8 cellular contexts compared by ENCODE assay signal in the genomic region with DNA sequence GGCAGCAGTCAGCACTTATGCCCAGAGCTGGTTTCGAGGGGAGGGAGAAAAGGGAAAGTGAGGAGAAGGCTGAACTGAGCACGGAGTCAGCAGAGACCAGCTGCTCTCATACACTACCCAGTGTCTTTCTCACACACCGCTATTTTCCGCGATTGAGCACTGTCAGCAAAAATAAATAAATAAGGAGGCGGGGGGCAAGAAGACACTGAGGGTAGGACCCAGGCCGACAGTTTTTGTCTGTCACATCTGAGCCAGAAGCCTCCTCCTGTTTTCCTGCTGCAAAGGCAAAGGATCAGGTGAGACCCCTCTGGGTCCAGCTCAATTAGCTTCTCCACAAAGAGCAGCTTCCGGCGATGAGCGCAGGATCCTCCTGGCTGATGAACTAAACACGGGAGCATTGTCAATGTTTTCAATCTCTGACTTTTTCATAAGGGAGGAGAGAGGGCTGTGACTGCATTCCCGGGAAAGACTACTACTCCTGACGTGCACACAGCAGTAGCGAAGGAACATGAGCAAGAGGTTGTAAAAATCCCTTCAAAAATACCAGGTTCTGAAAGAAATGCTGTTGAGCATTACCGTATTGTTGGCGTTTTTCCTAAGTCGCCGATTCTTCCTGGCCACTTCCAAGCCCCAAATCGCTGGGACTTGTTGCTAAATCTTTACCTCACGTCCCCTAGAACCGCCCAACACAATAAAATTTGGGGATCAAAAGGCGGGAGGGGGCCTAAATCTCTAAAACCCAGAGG. TPM values are rescaled to one million over a fixed set of nuclear protein-coding genes. Genes with fewer than 3 reads are reported as not detected.
DNase-seq lines count a peak whose midpoint lies in the region; ATAC-seq, FAIRE-seq and TF ChIP-seq lines count a peak whose summit lies in the region.

No MANE protein-coding gene starts in this region.

- TF ChIP-seq POLR2A in GM12891 (IDR thresholded peaks at IDR 0.05; ENCODE audit: low read depth, low read length): no peak

- TF ChIP-seq CTCF in RWPE1 (conservative IDR thresholded peaks at IDR 0.05; ENCODE audit: low read depth): no peak

- CTCF ChIA-PET in RWPE1 (lab: Yijun Ruan, JAX): interaction anchor here (0.7 kb wide), 1 partner anchor 153 kb away, joined by 3 read pairs; no protein-coding TSS in a partner anchor

- H3K36me3 ChIP-seq in endocrine pancreas (ENCODE audit: control insufficient read depth, insufficient read depth, low read length): no peaks in the 10 kb centered on the region

- H3K4me3 ChIP-seq in endocrine pancreas (ENCODE audit: control insufficient read depth, insufficient read depth, low read length): peak overlapping the region; percentile 93

- peak; percentile 51 for FAIRE-seq in GM12891 (lab: Jason Lieb, UNC)

- H3K9ac ChIP-seq in endocrine pancreas (ENCODE audit: control insufficient read depth, insufficient read depth, low read length): peak overlapping the region; percentile 74

- peaks cover 5% of the 10 kb centered on the region for H3K4me1 ChIP-seq in endocrine pancreas (ENCODE audit: control insufficient read depth, insufficient read depth, low read length)

- DNase-seq in A172 (ENCODE audit: low spot score): peak; percentile 41
- DNase-seq in GM12891 (ENCODE audit: insufficient read length, low spot score): no peak
- peak; percentile 51 for DNase-seq in RWPE1 (ENCODE audit: low spot score)
- peak in 1 of 10 donors; percentile 3 for DNase-seq in naive thymus-derived CD8-positive, alpha-beta T cell
- DNase-seq in ureter (ENCODE audit: low spot score): no peak

- POLR2A ChIA-PET in RWPE1 (lab: Yijun Ruan, JAX; ENCODE audit: low non-redundant PET): no interaction called here
- POLR2A ChIA-PET in naive thymus-derived CD8-positive, alpha-beta T cell (lab: Charles Lee): no interaction called here

- H3K27me3 ChIP-seq in endocrine pancreas (ENCODE audit: control insufficient read depth, insufficient read depth, low read length): no peaks in the 10 kb centered on the region

- H3K4me3 Mint-ChIP-seq in naive thymus-derived CD8-positive, alpha-beta T cell: peak overlapping the region; percentile 68 to 88 (median 80)

- no peaks in the 10 kb centered on the region for H3K9me3 Mint-ChIP-seq in naive thymus-derived CD8-positive, alpha-beta T cell

- H3K36me3 Mint-ChIP-seq in naive thymus-derived CD8-positive, alpha-beta T cell: no peaks in the 10 kb centered on the region

- peak overlapping the region; percentile 85 for H3K27ac ChIP-seq in RWPE1

- H3K27ac Mint-ChIP-seq in naive thymus-derived CD8-positive, alpha-beta T cell: peak overlapping the region in 1 of 10 donors; percentile 61

- peaks cover 9 to 22% (median 19%) of the 10 kb centered on the region in 4 donors for H3K4me1 Mint-ChIP-seq in naive thymus-derived CD8-positive, alpha-beta T cell

- H3K27me3 Mint-ChIP-seq in naive thymus-derived CD8-positive, alpha-beta T cell: peaks cover 32 to 63% (median 55%) of the 10 kb centered on the region in 5 donors

- no peak for ATAC-seq in naive thymus-derived CD8-positive, alpha-beta T cell
- ATAC-seq in GM18511 (IDR thresholded peaks at IDR 0.05; ENCODE audit: unreplicated experiment): no peak
- ATAC-seq in GM19452 (IDR thresholded peaks at IDR 0.05; ENCODE audit: unreplicated experiment): no peak

- H3K9me3 ChIP-seq in endocrine pancreas (ENCODE audit: control insufficient read depth, low read length): no peaks in the 10 kb centered on the region

TF ChIP-seq in GM12891, 5 proteins besides CTCF, POLR2A, EP300 and RAD21:
- TF ChIP-seq POU2F2 (IDR thresholded peaks at IDR 0.05; ENCODE audit: low read depth, low read length) (no peak), POLR2AphosphoS5 (IDR thresholded peaks at IDR 0.05; ENCODE audit: low read depth, low read length) (no peak), PAX5 (IDR thresholded peaks at IDR 0.05; ENCODE audit: insufficient read depth, low read length, severe bottlenecking) (no peak), SPI1 (IDR thresholded peaks at IDR 0.05; ENCODE audit: low read depth, low read length) (no peak), TAF1 (IDR thresholded peaks at IDR 0.05; ENCODE audit: low read depth, low read length) (no peak)

RNA-seq across cellular contexts. Expression of a gene that starts 1.2 kb away (rescaled TPM):
- total RNA-seq in A172 (2014; rRNA removed; shearing (Covaris generic)): 13.2 and 16.3 TPM in 2 replicates
- 0.31 TPM for polyA plus RNA-seq in GM12891 (2012; ENCODE audit: low read depth, missing spikeins)
- under 1 TPM; 0.14 to 0.21 TPM for total RNA-seq in naive thymus-derived CD8-positive, alpha-beta T cell
- under 1 TPM in 2 of 3 donors, not detected in 1; 0.16 to 0.21 TPM for polyA plus RNA-seq in naive thymus-derived CD8-positive, alpha-beta T cell
- total RNA-seq in ureter: 0.60 TPM

Comparison
In these comparisons a context has a peak if more than half of its experiments do, and no peak if none do; other contexts are left out.
1. DNase-seq: peak in A172 (single experiment) and RWPE1 (single experiment); none in GM12891 (single experiment) and ureter (single experiment).